ENCODE assay signal across 23 cellular contexts in the genomic region with DNA sequence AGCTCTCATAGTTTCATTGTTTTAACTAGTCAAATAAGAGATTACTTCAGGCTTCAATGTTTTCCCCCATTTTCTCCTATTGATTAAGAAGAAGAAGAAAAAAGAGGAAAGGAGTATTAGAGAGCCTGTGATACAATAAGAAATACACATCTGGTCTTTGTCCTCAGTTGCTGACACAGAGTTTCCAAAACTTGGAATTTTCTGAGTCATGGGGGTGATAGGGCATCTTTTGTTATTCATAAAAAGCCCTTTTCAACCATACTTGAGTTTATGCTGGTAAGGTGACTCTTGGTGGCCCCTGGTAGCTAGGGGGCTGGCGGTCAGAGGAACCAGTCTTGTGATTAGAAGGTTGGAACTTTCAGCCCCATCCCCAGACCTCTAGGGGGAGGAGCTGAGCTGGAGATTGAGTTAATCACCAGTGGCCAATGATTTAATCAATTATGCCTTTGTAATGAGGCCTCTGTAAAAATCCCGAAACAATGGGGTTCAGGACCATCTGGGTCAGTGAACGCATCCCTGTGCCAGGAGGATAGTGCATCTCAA. TPM values are rescaled to one million over a fixed set of nuclear protein-coding genes. Genes with fewer than 3 reads are reported as not detected.
DNase-seq lines count a peak whose midpoint lies in the region; ATAC-seq, FAIRE-seq and TF ChIP-seq lines count a peak whose summit lies in the region.
"Had no signal": no experiment of that assay in that cellular context is flagged by ENCODE, and none has a peak within 500 bp of the region (broad histone marks: within the 10 kb centered on the region; RNA-seq: fewer than 3 reads in every experiment).

No MANE protein-coding gene starts in this region.

- no peak overlapping the region for H3K9ac ChIP-seq in neural progenitor cell
- H3K9ac ChIP-seq: KMS-11 had no signal

- H3K27me3 ChIP-seq in neural progenitor cell = no peaks in the 10 kb centered on the region

- H3K36me3 Mint-ChIP-seq in neural progenitor cell = no peaks in the 10 kb centered on the region

- H3K36me3 ChIP-seq in neural progenitor cell = no peaks in the 10 kb centered on the region
- H3K36me3 ChIP-seq: gastrocnemius medialis, suprapubic skin, WERI-Rb-1 had no signal

- H3K4me1 Mint-ChIP-seq in neural progenitor cell = peaks cover 3% of the 10 kb centered on the region
- H3K4me1 Mint-ChIP-seq: activated T-helper 17 cell treated with anti-CD3 and anti-CD28 coated beads, Interleukin-2, amount 50 U/mL, for 72 hours had no signal

- no peak for TF ChIP-seq POLR2A in lower leg skin (IDR thresholded peaks at IDR 0.05)

- H3F3A ChIP-seq in neural progenitor cell (ENCODE audit: low read depth) = no peaks in the 10 kb centered on the region

- no peak overlapping the region for H2AFZ ChIP-seq in neural progenitor cell (replicated peaks)

- no peak for ATAC-seq in GM18502 (IDR thresholded peaks at IDR 0.05; ENCODE audit: poor library complexity, unreplicated experiment)
- ATAC-seq: activated T-helper 17 cell treated with anti-CD3 and anti-CD28 coated beads, Interleukin-2, amount 50 U/mL, for 72 hours; gastrocnemius medialis; left lobe of liver had no signal

- intact Hi-C loops in lower leg skin (cut with DNase I; ENCODE audit: low total_unique reads) = no loop called here

- DNase-seq in GM03348 (ENCODE audit: low spot score) (peak; percentile 39), M059J (ENCODE audit: low read depth) (peak; percentile 38), neural progenitor cell (ENCODE audit: low spot score) (no peak), lower leg skin (ENCODE audit: low spot score in 2 of 2) (no peak), NCI-H345 treated with DMSO at 0.1 percent for 48 hours (lab: John Stamatoyannopoulos, UW; ENCODE audit: unreplicated experiment) (no peak)
- DNase-seq: activated CD8-positive, alpha-beta memory T cell treated with anti-CD3 and anti-CD28 coated beads for 24 hours; amygdala; dermis blood vessel endothelial cell; gastrocnemius medialis; NCI-H1105 treated with DMSO at 0.1 percent for 48 hours; NCI-H774; stimulated activated CD4-positive, alpha-beta T cell treated with anti-CD3 and anti-CD28 coated beads, Interleukin-4, amount 100 ng/mL, for 1 hour; stimulated activated CD8-positive, alpha-beta memory T cell treated with anti-CD3 and anti-CD28 coated beads, Interleukin-4, amount 100 ng/mL, for 48 hours; T-helper 1 cell; WERI-Rb-1 had no signal

- no peak overlapping the region for H3K27ac ChIP-seq in neural progenitor cell
- H3K27ac ChIP-seq: gastrocnemius medialis, KMS-11, RWPE1, suprapubic skin, WERI-Rb-1 had no signal

- no peak overlapping the region for H3K4me3 Mint-ChIP-seq in neural progenitor cell
- H3K4me3 Mint-ChIP-seq: activated T-helper 17 cell treated with anti-CD3 and anti-CD28 coated beads, Interleukin-2, amount 50 U/mL, for 72 hours had no signal

- no peaks in the 10 kb centered on the region for H3K79me2 ChIP-seq in neural progenitor cell (ENCODE audit: low read depth)

- no peaks in the 10 kb centered on the region for H4K20me1 ChIP-seq in neural progenitor cell (ENCODE audit: low read depth)

- 89 to 93% methylated on average over 3 of the region's 3 CpGs for WGBS in lower leg skin, 2 donors

- no peak overlapping the region for H3K27ac Mint-ChIP-seq in neural progenitor cell
- H3K27ac Mint-ChIP-seq: activated T-helper 17 cell treated with anti-CD3 and anti-CD28 coated beads, Interleukin-2, amount 50 U/mL, for 72 hours had no signal

- peak; percentile 29 for FAIRE-seq in endometrium (lab: Jason Lieb, UNC)

- H3K4me3 ChIP-seq in neural progenitor cell (no peak overlapping the region), lower leg skin (ENCODE audit: low read depth, poor library complexity, severe bottlenecking) (no peak overlapping the region)
- H3K4me3 ChIP-seq: gastrocnemius medialis, suprapubic skin had no signal

- H3K4me1 ChIP-seq in neural progenitor cell = no peaks in the 10 kb centered on the region
- H3K4me1 ChIP-seq: gastrocnemius medialis, suprapubic skin had no signal

- H3K27me3 Mint-ChIP-seq in neural progenitor cell (ENCODE audit: insufficient read depth, low read depth) = peaks cover 2% of the 10 kb centered on the region

- no peak overlapping the region for H3K4me2 ChIP-seq in neural progenitor cell
- H3K4me2 ChIP-seq: KMS-11 had no signal

- peaks cover 5% of the 10 kb centered on the region for H3K9me3 ChIP-seq in neural progenitor cell (ENCODE audit: low read depth)
- H3K9me3 ChIP-seq: gastrocnemius medialis, suprapubic skin had no signal

- TF ChIP-seq CTCF in neural progenitor cell (IDR thresholded peaks at IDR 0.05) (peak; percentile 18), lower leg skin (IDR thresholded peaks at IDR 0.05) (no peak)

- peaks cover 37% of the 10 kb centered on the region for H3K9me3 Mint-ChIP-seq in neural progenitor cell
- H3K9me3 Mint-ChIP-seq: activated T-helper 17 cell treated with anti-CD3 and anti-CD28 coated beads, Interleukin-2, amount 50 U/mL, for 72 hours had no signal

RNA-seq across cellular contexts. Expression of gene KLF18, which starts 28.9 kb away (rescaled TPM):
- total RNA-seq in M059J (2014; rRNA removed; shearing (Covaris generic)) = not detected in 2 replicates
- not detected in 2 replicates for total RNA-seq in neural progenitor cell (ENCODE audit: low replicate concordance)
- total RNA-seq in lower leg skin = not detected
- total RNA-seq: activated T-helper 17 cell treated with anti-CD3 and anti-CD28 coated beads, Interleukin-2, amount 50 U/mL, for 72 hours; dermis blood vessel endothelial cell; gastrocnemius medialis; left lobe of liver; osteocyte; suprapubic skin had no signal

RNA-seq across cellular contexts. Expression of gene DMAP1, which starts 42.9 kb away (rescaled TPM):
- 13.7 and 29.3 TPM in 2 replicates for total RNA-seq in M059J (2014; rRNA removed; shearing (Covaris generic))
- total RNA-seq in neural progenitor cell (ENCODE audit: low replicate concordance) (22.3 and 29.8 TPM in 2 replicates), lower leg skin (10 to 100 TPM; 37.1 to 46.9 (median 39.8) TPM)

RNA-seq across cellular contexts. Expression of gene KLF17, which starts 51.7 kb away (rescaled TPM):
- 0.37 and 0.64 TPM in 2 replicates for total RNA-seq in M059J (2014; rRNA removed; shearing (Covaris generic))
- total RNA-seq in neural progenitor cell (ENCODE audit: low replicate concordance) = not detected in 2 replicates
- not detected for total RNA-seq in lower leg skin
- total RNA-seq: activated T-helper 17 cell treated with anti-CD3 and anti-CD28 coated beads, Interleukin-2, amount 50 U/mL, for 72 hours; dermis blood vessel endothelial cell; gastrocnemius medialis; left lobe of liver; osteocyte; suprapubic skin had no signal

Comparison
In these comparisons a context has a peak if more than half of its experiments do, and no peak if none do; other contexts are left out.
1. DNase-seq: peak in GM03348 (single experiment) and M059J (single experiment); none in neural progenitor cell (single experiment), lower leg skin (0 of 2) and NCI-H345 treated with DMSO at 0.1 percent for 48 hours (single experiment).